Comparison of ENCODE assay signal across 11 cellular contexts in the genomic region with DNA sequence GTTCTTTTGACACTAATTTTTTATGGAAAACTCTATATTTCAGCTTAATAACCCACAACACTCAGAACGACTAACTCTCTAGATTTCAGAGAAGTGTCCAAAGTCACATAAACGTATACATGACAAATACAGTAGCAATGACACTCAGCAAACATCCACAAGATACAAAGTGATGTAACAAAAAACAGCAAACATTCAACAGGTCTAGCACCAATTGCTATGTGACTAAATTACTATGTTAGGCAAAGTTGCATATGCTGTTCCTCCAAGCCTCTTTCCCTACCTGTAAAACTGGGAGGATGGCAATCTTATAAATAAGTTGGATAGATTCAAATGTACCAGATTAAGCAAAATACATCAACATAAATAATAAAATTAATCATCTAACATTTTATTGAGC. TPM values are rescaled to one million over a fixed set of nuclear protein-coding genes. Genes with fewer than 3 reads are reported as not detected.
A peak's percentile ranks its signal among the peaks of the same experiment; 100 is the strongest.
DNase-seq lines count a peak whose midpoint lies in the region; ATAC-seq, FAIRE-seq and TF ChIP-seq lines count a peak whose summit lies in the region.
"Had no signal": no experiment of that assay in that cellular context is flagged by ENCODE, and none has a peak within 500 bp of the region (broad histone marks: within the 10 kb centered on the region; RNA-seq: fewer than 3 reads in every experiment).

No MANE protein-coding gene starts in this region.

- H2AFZ ChIP-seq in DND-41 (ENCODE audit: low read depth, low read length), result no peak overlapping the region
- H2AFZ ChIP-seq in neural cell (ENCODE audit: low read depth, low read length), result no peak overlapping the region

- H3K4me3 ChIP-seq in DND-41 (ENCODE audit: low read depth in 1 of 2, low read length in 2 of 2), result peak overlapping the region in 1 of 2 experiments; percentile 83; a peak in 1 of 4 replicates
- 0 out of 2 replicates have a peak overlapping the region, but pooled peaks have one; percentile 81 for H3K4me3 ChIP-seq in HUES48 (ENCODE audit: low read depth, low read length)
- H3K4me3 ChIP-seq in neural cell (ENCODE audit: low read length), result peak overlapping the region; percentile 81
- H3K4me3 ChIP-seq in small intestine (ENCODE audit: low read depth in 1 of 2, low read length in 2 of 2), result no peak overlapping the region

- H3K27ac ChIP-seq in DND-41 (ENCODE audit: low read length) (no peak overlapping the region), HUES48 (ENCODE audit: low read depth, low read length) (no peak overlapping the region), neural cell (ENCODE audit: low read length) (no peak overlapping the region), small intestine (ENCODE audit: low read depth in 1 of 2, low read length in 1 of 2) (no peak overlapping the region)

- no peak for TF ChIP-seq CTCF in DND-41 (IDR thresholded peaks at IDR 0.05; ENCODE audit: borderline replicate concordance, extremely low read depth, low read length, poor library complexity, severe bottlenecking)
- no peak for TF ChIP-seq CTCF in neural cell (IDR thresholded peaks at IDR 0.05; ENCODE audit: poor library complexity, severe bottlenecking)

- no peak for FAIRE-seq in small intestine (lab: Jason Lieb, UNC)
- FAIRE-seq: frontal cortex, kidney had no signal

- TF ChIP-seq RAD21 in neural cell (conservative IDR thresholded peaks at IDR 0.05), result no peak

- H3K36me3 Mint-ChIP-seq in activated T-helper 2 cell treated with anti-CD3 and anti-CD28 coated beads, Interferon-gamma antibody, Interleukin-2, Interleukin-4, amounts not matched to agents 10 μg/mL and 5 μg/mL and 100 μg/mL, durations not matched to agents 14 hours and 24 hours and 36 hours (ENCODE audit: low read depth), result peaks cover 58% of the 10 kb centered on the region

- H3K36me3 ChIP-seq in DND-41 (ENCODE audit: insufficient read depth, low read length) (peaks cover 42% of the 10 kb centered on the region), HUES48 (ENCODE audit: control insufficient read depth, insufficient read depth, low read length) (peaks cover 41% of the 10 kb centered on the region), neural cell (ENCODE audit: insufficient read depth, low read length) (no peaks in the 10 kb centered on the region), small intestine (ENCODE audit: control insufficient read depth in 2 of 2, insufficient read depth in 2 of 2, low read length in 2 of 2) (peaks cover 0 to 8% of the 10 kb centered on the region in 2 donors)

- ATAC-seq in DND-41 (ENCODE audit: insufficient read depth, low read depth), result no peak

- peak overlapping the region; percentile 87 for H3K4me2 ChIP-seq in DND-41 (ENCODE audit: insufficient read depth, low read length)
- peak overlapping the region; percentile 84 for H3K4me2 ChIP-seq in neural cell (ENCODE audit: low read length)

- H3K9me2 ChIP-seq in neural cell (ENCODE audit: insufficient read depth, low read length), result no peaks in the 10 kb centered on the region

- peaks cover 58% of the 10 kb centered on the region for H3K79me2 ChIP-seq in DND-41 (ENCODE audit: insufficient read depth, low read length)
- H3K79me2 ChIP-seq in neural cell (replicated peaks; ENCODE audit: insufficient read depth, low read length), result peaks cover 47% of the 10 kb centered on the region

- H3K4me1 ChIP-seq in DND-41 (ENCODE audit: insufficient read depth, low read length), result peaks cover 44% of the 10 kb centered on the region
- peaks cover 9% of the 10 kb centered on the region for H3K4me1 ChIP-seq in HUES48 (ENCODE audit: control insufficient read depth, insufficient read depth, low read length)
- peaks cover 5 to 14% of the 10 kb centered on the region in 2 donors for H3K4me1 ChIP-seq in small intestine (ENCODE audit: control insufficient read depth in 2 of 2, insufficient read depth in 1 of 2, low read depth in 1 of 2, low read length in 1 of 2)

- no peak overlapping the region for H3K4me3 Mint-ChIP-seq in activated T-helper 2 cell treated with anti-CD3 and anti-CD28 coated beads, Interferon-gamma antibody, Interleukin-2, Interleukin-4, amounts not matched to agents 10 μg/mL and 5 μg/mL and 100 μg/mL, durations not matched to agents 14 hours and 24 hours and 36 hours (ENCODE audit: low read depth)

- no peak for DNase-seq in DND-41
- DNase-seq in activated T-helper 2 cell treated with anti-CD3 and anti-CD28 coated beads, Interferon-gamma antibody, Interleukin-2, Interleukin-4, amounts not matched to agents 10 μg/mL and 5 μg/mL and 100 μg/mL, durations not matched to agents 14 hours and 24 hours and 36 hours (ENCODE audit: low spot score), result no peak
- no peak for DNase-seq in NCI-H128 (lab: John Stamatoyannopoulos, UW; ENCODE audit: unreplicated experiment)
- DNase-seq in hepatic stellate cell (ENCODE audit: low spot score), result no peak
- DNase-seq in small intestine, result no peak
- DNase-seq: Calu3, kidney, nephron progenitor cell had no signal

- no peaks in the 10 kb centered on the region for H3K27me3 Mint-ChIP-seq in activated T-helper 2 cell treated with anti-CD3 and anti-CD28 coated beads, Interferon-gamma antibody, Interleukin-2, Interleukin-4, amounts not matched to agents 10 μg/mL and 5 μg/mL and 100 μg/mL, durations not matched to agents 14 hours and 24 hours and 36 hours (ENCODE audit: low read depth)

- no peaks in the 10 kb centered on the region for H3K9me3 Mint-ChIP-seq in activated T-helper 2 cell treated with anti-CD3 and anti-CD28 coated beads, Interferon-gamma antibody, Interleukin-2, Interleukin-4, amounts not matched to agents 10 μg/mL and 5 μg/mL and 100 μg/mL, durations not matched to agents 14 hours and 24 hours and 36 hours
- H3K9me3 Mint-ChIP-seq: nephron progenitor cell had no signal

- H3K27me3 ChIP-seq in DND-41 (ENCODE audit: insufficient read depth, low read length, poor library complexity) (no peaks in the 10 kb centered on the region), HUES48 (ENCODE audit: control insufficient read depth, insufficient read depth, low read length) (no peaks in the 10 kb centered on the region), neural cell (ENCODE audit: insufficient read depth, low read depth, low read length) (no peaks in the 10 kb centered on the region), small intestine (ENCODE audit: control insufficient read depth in 2 of 2, insufficient read depth in 2 of 2, low read length in 2 of 2) (no peaks in the 10 kb centered on the region)

- no peak for TF ChIP-seq EP300 in neural cell (conservative IDR thresholded peaks at IDR 0.05; ENCODE audit: poor library complexity, severe bottlenecking)

- peak overlapping the region; percentile 88; the same call in 1 of the 2 replicates for H3K9ac ChIP-seq in DND-41 (ENCODE audit: low read depth, low read length)
- no peak overlapping the region for H3K9ac ChIP-seq in HUES48 (ENCODE audit: low read depth, low read length)
- H3K9ac ChIP-seq in neural cell (ENCODE audit: low read length), result no peak overlapping the region

- 66 to 76% (median 68%) methylated on average over 2 of the region's 2 CpGs for WGBS in small intestine, 3 donors

- no peaks in the 10 kb centered on the region for H3F3A ChIP-seq in neural cell (ENCODE audit: insufficient read depth, low read length, poor library complexity, severe bottlenecking)

- H3K9me3 ChIP-seq in DND-41 (ENCODE audit: insufficient read depth, low read length, severe bottlenecking), result no peaks in the 10 kb centered on the region
- no peaks in the 10 kb centered on the region for H3K9me3 ChIP-seq in HUES48 (ENCODE audit: control insufficient read depth, insufficient read depth, low read length)
- H3K9me3 ChIP-seq in neural cell (ENCODE audit: low read length), result no peaks in the 10 kb centered on the region
- no peaks in the 10 kb centered on the region for H3K9me3 ChIP-seq in small intestine (ENCODE audit: control insufficient read depth, low read depth)

- H4K20me1 ChIP-seq in DND-41 (ENCODE audit: insufficient read depth, low read length) (peaks cover 5% of the 10 kb centered on the region; the same call in 1 of the 2 replicates), neural cell (ENCODE audit: insufficient read depth) (no peaks in the 10 kb centered on the region)

- intact Hi-C loops in activated T-helper 2 cell treated with anti-CD3 and anti-CD28 coated beads, Interferon-gamma antibody, Interleukin-2, Interleukin-4, amounts not matched to agents 10 μg/mL and 5 μg/mL and 100 μg/mL, durations not matched to agents 14 hours and 24 hours and 36 hours (cut with micrococcal nuclease), result loop anchor here (2.0 to 10.0 kb wide), 3 partner anchors 61 to 1125 kb away; partner anchors contain the start of gene ETNK1

- H3K27ac Mint-ChIP-seq in activated T-helper 2 cell treated with anti-CD3 and anti-CD28 coated beads, Interferon-gamma antibody, Interleukin-2, Interleukin-4, amounts not matched to agents 10 μg/mL and 5 μg/mL and 100 μg/mL, durations not matched to agents 14 hours and 24 hours and 36 hours, result peak overlapping the region; percentile 26
- H3K27ac Mint-ChIP-seq: nephron progenitor cell had no signal

- H3K4me1 Mint-ChIP-seq in activated T-helper 2 cell treated with anti-CD3 and anti-CD28 coated beads, Interferon-gamma antibody, Interleukin-2, Interleukin-4, amounts not matched to agents 10 μg/mL and 5 μg/mL and 100 μg/mL, durations not matched to agents 14 hours and 24 hours and 36 hours (ENCODE audit: low read depth), result peaks cover 36% of the 10 kb centered on the region

RNA-seq across cellular contexts. Expression of gene RECQL, which starts 1.7 kb away (rescaled TPM):
- 68.4 and 69.0 TPM in 2 replicates for total RNA-seq in activated T-helper 2 cell treated with anti-CD3 and anti-CD28 coated beads, Interferon-gamma antibody, Interleukin-2, Interleukin-4, amounts not matched to agents 10 μg/mL and 5 μg/mL and 100 μg/mL, durations not matched to agents 14 hours and 24 hours and 36 hours
- 28.8 and 29.2 TPM in 2 replicates for polyA plus RNA-seq in neural cell
- polyA minus RNA-seq in neural cell, result 39.1 and 43.8 TPM in 2 replicates
- 10 to 100 TPM in 1 of 3 donors, 1 to 10 TPM in 2; 5.7 to 14.9 (median 7.8) TPM for polyA plus RNA-seq in small intestine

RNA-seq across cellular contexts. Expression of gene GOLT1B, which starts 1.8 kb away (rescaled TPM):
- total RNA-seq in activated T-helper 2 cell treated with anti-CD3 and anti-CD28 coated beads, Interferon-gamma antibody, Interleukin-2, Interleukin-4, amounts not matched to agents 10 μg/mL and 5 μg/mL and 100 μg/mL, durations not matched to agents 14 hours and 24 hours and 36 hours, result 42.2 and 46.1 TPM in 2 replicates
- polyA plus RNA-seq in neural cell, result 170 and 203 TPM in 2 replicates
- 84.2 and 95.3 TPM in 2 replicates for polyA minus RNA-seq in neural cell
- 10 to 100 TPM in 2 of 3 donors, 1 to 10 TPM in 1; 9.4 to 14.4 (median 11.3) TPM for polyA plus RNA-seq in small intestine

RNA-seq across cellular contexts. Expression of gene SPX, which starts 26.3 kb away (rescaled TPM):
- total RNA-seq in activated T-helper 2 cell treated with anti-CD3 and anti-CD28 coated beads, Interferon-gamma antibody, Interleukin-2, Interleukin-4, amounts not matched to agents 10 μg/mL and 5 μg/mL and 100 μg/mL, durations not matched to agents 14 hours and 24 hours and 36 hours, result 1.1 and 1.6 TPM in 2 replicates
- polyA plus RNA-seq in neural cell, result not detected in 2 replicates
- polyA minus RNA-seq in neural cell, result not detected in 2 replicates
- polyA plus RNA-seq in small intestine, result under 1 TPM in 1 of 3 donors, not detected in 2; 0.28 TPM
- total RNA-seq: Calu3 had no signal

Comparison
In these comparisons a context has a peak if more than half of its experiments do, and no peak if none do; other contexts are left out.
1. H3K4me3 ChIP-seq: peak in HUES48 (single experiment) and neural cell (single experiment); none in small intestine (0 of 2).
2. RNA of gene GOLT1B, which starts 1.8 kb away (polyA plus RNA-seq): 170 to 203 TPM in neural cell; 9.4 to 14.4 TPM in small intestine; every median in the first group is over 10 times any median in the second.